ENCODE assay signal across 8 cellular contexts in genomic region chr13:42969558-42970172, GRCh38. TPM values are rescaled to one million over a fixed set of nuclear protein-coding genes. Genes with fewer than 3 reads are reported as not detected.
DNase-seq lines count a peak whose midpoint lies in the region; ATAC-seq, FAIRE-seq and TF ChIP-seq lines count a peak whose summit lies in the region.

No MANE protein-coding gene starts in this region.

- H3K4me1 ChIP-seq in parathyroid adenoma (no peaks in the 10 kb centered on the region), upper lobe of right lung (peaks cover 15% of the 10 kb centered on the region)

- H3K4me2 ChIP-seq in parathyroid adenoma (ENCODE audit: low read length) = no peak overlapping the region

- no peak overlapping the region for H2AFZ ChIP-seq in parathyroid adenoma

- FAIRE-seq in HTR-8/SVneo (lab: Jason Lieb, UNC) = no peak

- H3K9ac ChIP-seq in parathyroid adenoma = no peak overlapping the region

- peaks cover 26% of the 10 kb centered on the region for H3K36me3 Mint-ChIP-seq in activated naive CD4-positive, alpha-beta T cell treated with anti-CD3 and anti-CD28 coated beads, Interleukin-2, amount 10 ng/mL, durations not matched to agents 7 days and 5 days
- no peaks in the 10 kb centered on the region for H3K36me3 Mint-ChIP-seq in glutamatergic neuron (ENCODE audit: unreplicated experiment)

- peaks cover 17% of the 10 kb centered on the region for H3K4me1 Mint-ChIP-seq in activated naive CD4-positive, alpha-beta T cell treated with anti-CD3 and anti-CD28 coated beads, Interleukin-2, amount 10 ng/mL, durations not matched to agents 7 days and 5 days
- peaks cover 4% of the 10 kb centered on the region for H3K4me1 Mint-ChIP-seq in glutamatergic neuron (ENCODE audit: low read depth, unreplicated experiment)

- H3K36me3 ChIP-seq in parathyroid adenoma (ENCODE audit: control insufficient read depth, insufficient read depth, low read length) (no peaks in the 10 kb centered on the region), upper lobe of right lung (peaks cover 7% of the 10 kb centered on the region)

- no peaks in the 10 kb centered on the region for H3K9me3 Mint-ChIP-seq in activated naive CD4-positive, alpha-beta T cell treated with anti-CD3 and anti-CD28 coated beads, Interleukin-2, amount 10 ng/mL, durations not matched to agents 7 days and 5 days
- no peaks in the 10 kb centered on the region for H3K9me3 Mint-ChIP-seq in glutamatergic neuron (ENCODE audit: unreplicated experiment)

- no peak overlapping the region for H3K27ac ChIP-seq in parathyroid adenoma
- H3K27ac ChIP-seq in upper lobe of right lung = no peak overlapping the region

- no peaks in the 10 kb centered on the region for H3K27me3 Mint-ChIP-seq in activated naive CD4-positive, alpha-beta T cell treated with anti-CD3 and anti-CD28 coated beads, Interleukin-2, amount 10 ng/mL, durations not matched to agents 7 days and 5 days
- H3K27me3 Mint-ChIP-seq in glutamatergic neuron (ENCODE audit: unreplicated experiment) = no peaks in the 10 kb centered on the region

- H3K27ac Mint-ChIP-seq in activated naive CD4-positive, alpha-beta T cell treated with anti-CD3 and anti-CD28 coated beads, Interleukin-2, amount 10 ng/mL, durations not matched to agents 7 days and 5 days = no peak overlapping the region
- H3K27ac Mint-ChIP-seq in glutamatergic neuron (ENCODE audit: unreplicated experiment) = no peak overlapping the region

- H3K27me3 ChIP-seq in parathyroid adenoma (ENCODE audit: control insufficient read depth, insufficient read depth, low read length) (no peaks in the 10 kb centered on the region), upper lobe of right lung (no peaks in the 10 kb centered on the region)

- TF ChIP-seq CTCF in GM12864 (IDR thresholded peaks at IDR 0.05; ENCODE audit: low read depth, low read length, missing control alignments) (peak; percentile 83), glutamatergic neuron (IDR thresholded peaks at IDR 0.05; ENCODE audit: partially characterized antibody, unreplicated experiment) (peak; percentile 91), parathyroid adenoma (IDR thresholded peaks at IDR 0.05) (peak; percentile 63), upper lobe of right lung (IDR thresholded peaks at IDR 0.05) (peak; percentile 87)

- ATAC-seq in upper lobe of right lung (peak; percentile 95), GM21717 (IDR thresholded peaks at IDR 0.05; ENCODE audit: unreplicated experiment) (no peak)

- CTCF ChIA-PET in activated naive CD4-positive, alpha-beta T cell treated with anti-CD3 and anti-CD28 coated beads, Interleukin-2, amount 10 ng/mL, durations not matched to agents 7 days and 5 days (lab: Charles Lee) = interaction anchor here (0.6 to 3.0 kb wide), 18 partner anchors 9 to 905 kb away, joined by 3 to 15 read pairs (median 3); partner anchors contain the start of gene DNAJC15

- H3K9me3 ChIP-seq in parathyroid adenoma (ENCODE audit: control insufficient read depth, low read length) (no peaks in the 10 kb centered on the region), upper lobe of right lung (no peaks in the 10 kb centered on the region)

- intact Hi-C loops in upper lobe of right lung (cut with DNase I) = no loop called here

- DNase-seq in GM12864 (ENCODE audit: low read depth) (no peak), HTR-8/SVneo (ENCODE audit: insufficient read length, low spot score) (peak; percentile 36), SK-N-DZ (ENCODE audit: low spot score) (peak; percentile 75), glutamatergic neuron (peak; percentile 93), upper lobe of right lung (peak; percentile 86)
- DNase-seq in activated naive CD4-positive, alpha-beta T cell treated with anti-CD3 and anti-CD28 coated beads, Interleukin-2, amount 10 ng/mL, durations not matched to agents 7 days and 5 days = peak; percentile 88

- no peak overlapping the region for H3K4me3 ChIP-seq in GM12864 (ENCODE audit: low read depth, low read length)
- H3K4me3 ChIP-seq in parathyroid adenoma (ENCODE audit: low read depth, low read length) = no peak overlapping the region
- H3K4me3 ChIP-seq in upper lobe of right lung = no peak overlapping the region

- H3K79me2 ChIP-seq in parathyroid adenoma = no peaks in the 10 kb centered on the region

- no peak overlapping the region for H3K4me3 Mint-ChIP-seq in activated naive CD4-positive, alpha-beta T cell treated with anti-CD3 and anti-CD28 coated beads, Interleukin-2, amount 10 ng/mL, durations not matched to agents 7 days and 5 days
- H3K4me3 Mint-ChIP-seq in glutamatergic neuron (ENCODE audit: unreplicated experiment) = no peak overlapping the region

RNA-seq across cellular contexts. Expression of gene EPSTI1, which starts 22.4 kb away (rescaled TPM):
- polyA plus RNA-seq in SK-N-DZ (2014; cell fraction: cytosol; rRNA removed) = not detected in 2 replicates
- polyA plus RNA-seq in SK-N-DZ (2014; cell fraction: nucleus; rRNA removed) = not detected in 2 replicates
- total RNA-seq in glutamatergic neuron (ENCODE audit: unreplicated experiment) (not detected), upper lobe of right lung (24.7 TPM)

RNA-seq across cellular contexts. Expression of gene DNAJC15, which starts 53.7 kb away (rescaled TPM):
- polyA plus RNA-seq in SK-N-DZ (2014; cell fraction: cytosol; rRNA removed) = not detected in 2 replicates
- polyA plus RNA-seq in SK-N-DZ (2014; cell fraction: nucleus; rRNA removed) = 0.02 TPM in 1 of 2 replicates, not detected in the other
- total RNA-seq in glutamatergic neuron (ENCODE audit: unreplicated experiment) = 17.1 TPM
- 15.1 TPM for total RNA-seq in upper lobe of right lung

Comparison
In these comparisons a context has a peak if more than half of its experiments do, and no peak if none do; other contexts are left out.
1. RNA of gene EPSTI1, which starts 22.4 kb away (total RNA-seq): 24.7 TPM in upper lobe of right lung (single experiment); not detected in glutamatergic neuron (single experiment); every median in the first group is over 10 times any median in the second.
2. Peak in every context shown above with its lines, with median percentiles within 50 percentile points of each other: CTCF ChIP-seq.